ENCODE assay signal across 8 cellular contexts in genomic region chr5:141878771-141879759, GRCh38. TPM values are rescaled to one million over a fixed set of nuclear protein-coding genes. Genes with fewer than 3 reads are reported as not detected.
DNase-seq lines count a peak whose midpoint lies in the region; ATAC-seq and TF ChIP-seq lines count a peak whose summit lies in the region.

No MANE protein-coding gene starts in this region.

- peaks cover 14% of the 10 kb centered on the region for H3K4me1 ChIP-seq in Karpas-422 (ENCODE audit: low read length)

- no peaks in the 10 kb centered on the region for H3K36me3 Mint-ChIP-seq in activated T-helper 2 cell treated with anti-CD3 and anti-CD28 coated beads, Interferon-gamma antibody, Interleukin-2, Interleukin-4, amounts not matched to agents 10 μg/mL and 5 μg/mL and 100 μg/mL, durations not matched to agents 14 hours and 24 hours and 36 hours (ENCODE audit: low read depth)
- no peaks in the 10 kb centered on the region for H3K36me3 Mint-ChIP-seq in natural killer cell
- no peaks in the 10 kb centered on the region for H3K36me3 Mint-ChIP-seq in stimulated activated naive B cell treated with anti-CD40 and anti-IgM and Interleukin-4, amounts not matched to agents 10 μg/mL and 1 μg/mL and 100 μg/mL, for 72 hours

- peaks cover 14% of the 10 kb centered on the region for H3K4me1 Mint-ChIP-seq in activated T-helper 2 cell treated with anti-CD3 and anti-CD28 coated beads, Interferon-gamma antibody, Interleukin-2, Interleukin-4, amounts not matched to agents 10 μg/mL and 5 μg/mL and 100 μg/mL, durations not matched to agents 14 hours and 24 hours and 36 hours (ENCODE audit: low read depth)
- H3K4me1 Mint-ChIP-seq in natural killer cell: peaks cover 36 to 53% of the 10 kb centered on the region in 2 donors
- H3K4me1 Mint-ChIP-seq in stimulated activated naive B cell treated with anti-CD40 and anti-IgM and Interleukin-4, amounts not matched to agents 10 μg/mL and 1 μg/mL and 100 μg/mL, for 72 hours: peaks cover 24 to 37% of the 10 kb centered on the region in 2 donors

- no peaks in the 10 kb centered on the region for H3K9me3 ChIP-seq in Karpas-422 (ENCODE audit: low read length)

- H3K4me2 ChIP-seq in Karpas-422 (ENCODE audit: low read depth, low read length, poor library complexity, severe bottlenecking): no peak overlapping the region

- no peaks in the 10 kb centered on the region for H4K20me1 ChIP-seq in Karpas-422 (ENCODE audit: insufficient read depth, low read depth, low read length)

- no peaks in the 10 kb centered on the region for H3K9me2 ChIP-seq in Karpas-422 (replicated peaks; ENCODE audit: insufficient read depth, low read length)

- TF ChIP-seq CTCF in fibroblast of pulmonary artery (IDR thresholded peaks at IDR 0.05; ENCODE audit: low read length, missing control alignments) (no peak), natural killer cell (IDR thresholded peaks at IDR 0.05) (peak; percentile 95)

- no peaks in the 10 kb centered on the region for H3K36me3 ChIP-seq in Karpas-422 (ENCODE audit: insufficient read depth, low read length)

- H3K27me3 ChIP-seq in Karpas-422 (ENCODE audit: low read length): no peaks in the 10 kb centered on the region

- no peaks in the 10 kb centered on the region for H3K9me3 Mint-ChIP-seq in activated T-helper 2 cell treated with anti-CD3 and anti-CD28 coated beads, Interferon-gamma antibody, Interleukin-2, Interleukin-4, amounts not matched to agents 10 μg/mL and 5 μg/mL and 100 μg/mL, durations not matched to agents 14 hours and 24 hours and 36 hours
- no peaks in the 10 kb centered on the region for H3K9me3 Mint-ChIP-seq in natural killer cell
- H3K9me3 Mint-ChIP-seq in stimulated activated naive B cell treated with anti-CD40 and anti-IgM and Interleukin-4, amounts not matched to agents 10 μg/mL and 1 μg/mL and 100 μg/mL, for 72 hours: no peaks in the 10 kb centered on the region

- H3K27me3 Mint-ChIP-seq in activated T-helper 2 cell treated with anti-CD3 and anti-CD28 coated beads, Interferon-gamma antibody, Interleukin-2, Interleukin-4, amounts not matched to agents 10 μg/mL and 5 μg/mL and 100 μg/mL, durations not matched to agents 14 hours and 24 hours and 36 hours (ENCODE audit: low read depth): peaks cover 76% of the 10 kb centered on the region
- H3K27me3 Mint-ChIP-seq in natural killer cell (ENCODE audit: low read depth in 2 of 2): peaks cover 32 to 47% of the 10 kb centered on the region in 2 donors
- H3K27me3 Mint-ChIP-seq in stimulated activated naive B cell treated with anti-CD40 and anti-IgM and Interleukin-4, amounts not matched to agents 10 μg/mL and 1 μg/mL and 100 μg/mL, for 72 hours: peaks cover 73 to 87% of the 10 kb centered on the region in 2 donors

- peak overlapping the region; percentile 1 for H3K27ac Mint-ChIP-seq in activated T-helper 2 cell treated with anti-CD3 and anti-CD28 coated beads, Interferon-gamma antibody, Interleukin-2, Interleukin-4, amounts not matched to agents 10 μg/mL and 5 μg/mL and 100 μg/mL, durations not matched to agents 14 hours and 24 hours and 36 hours
- peak overlapping the region; percentile 47 to 82 for H3K27ac Mint-ChIP-seq in natural killer cell
- peak overlapping the region; percentile 44 for H3K27ac Mint-ChIP-seq in stimulated activated naive B cell treated with anti-CD40 and anti-IgM and Interleukin-4, amounts not matched to agents 10 μg/mL and 1 μg/mL and 100 μg/mL, for 72 hours

- DNase-seq in DMS79 treated with DMSO at 0.1 percent for 48 hours (lab: John Stamatoyannopoulos, UW): peak; percentile 80
- DNase-seq in Karpas-422: peak; percentile 96
- peak; percentile 80 for DNase-seq in RPMI7951 (ENCODE audit: low read depth)
- DNase-seq in activated T-helper 2 cell treated with anti-CD3 and anti-CD28 coated beads, Interferon-gamma antibody, Interleukin-2, Interleukin-4, amounts not matched to agents 10 μg/mL and 5 μg/mL and 100 μg/mL, durations not matched to agents 14 hours and 24 hours and 36 hours (ENCODE audit: low spot score): peak; percentile 77
- peak; percentile 89 for DNase-seq in fibroblast of pulmonary artery (ENCODE audit: low read depth)
- DNase-seq in natural killer cell: peak; percentile 85
- DNase-seq in stimulated activated naive B cell treated with anti-CD40 and anti-IgM and Interleukin-4, amounts not matched to agents 10 μg/mL and 1 μg/mL and 100 μg/mL, for 72 hours: peak; percentile 74

- H3K9ac ChIP-seq in Karpas-422 (ENCODE audit: low read length): no peak overlapping the region

- no peak overlapping the region for H3K27ac ChIP-seq in Karpas-422 (ENCODE audit: low read length)

- no peak overlapping the region for H3K4me3 ChIP-seq in Karpas-422 (ENCODE audit: low read length)
- peak overlapping the region; percentile 51 for H3K4me3 ChIP-seq in fibroblast of pulmonary artery (replicated peaks; ENCODE audit: low read depth, low read length)

- no peaks in the 10 kb centered on the region for H3K79me2 ChIP-seq in Karpas-422 (ENCODE audit: low read length)

- ATAC-seq in GM21786 (IDR thresholded peaks at IDR 0.05; ENCODE audit: unreplicated experiment) (peak; percentile 88), natural killer cell (peak; percentile 69 to 83 (median 72))
- ATAC-seq in stimulated activated naive B cell treated with anti-CD40 and anti-IgM and Interleukin-4, amounts not matched to agents 10 μg/mL and 1 μg/mL and 100 μg/mL, for 72 hours (replicated peaks): peak; percentile 91

- intact Hi-C loops in activated T-helper 2 cell treated with anti-CD3 and anti-CD28 coated beads, Interferon-gamma antibody, Interleukin-2, Interleukin-4, amounts not matched to agents 10 μg/mL and 5 μg/mL and 100 μg/mL, durations not matched to agents 14 hours and 24 hours and 36 hours (cut with micrococcal nuclease): loop anchor here (1.0 to 2.0 kb wide), 5 partner anchors 34 to 214 kb away; no protein-coding TSS in a partner anchor
- intact Hi-C loops in natural killer cell (cut with micrococcal nuclease): loop anchor here (1.0 to 5.0 kb wide), 5 partner anchors 67 to 186 kb away; partner anchors contain the start of gene RNF14

- H3K4me3 Mint-ChIP-seq in activated T-helper 2 cell treated with anti-CD3 and anti-CD28 coated beads, Interferon-gamma antibody, Interleukin-2, Interleukin-4, amounts not matched to agents 10 μg/mL and 5 μg/mL and 100 μg/mL, durations not matched to agents 14 hours and 24 hours and 36 hours (ENCODE audit: low read depth): peak overlapping the region; percentile 78
- H3K4me3 Mint-ChIP-seq in natural killer cell: peak overlapping the region; percentile 80
- peak overlapping the region; percentile 69 to 70 for H3K4me3 Mint-ChIP-seq in stimulated activated naive B cell treated with anti-CD40 and anti-IgM and Interleukin-4, amounts not matched to agents 10 μg/mL and 1 μg/mL and 100 μg/mL, for 72 hours

- H2AFZ ChIP-seq in Karpas-422 (ENCODE audit: low read length): no peak overlapping the region

RNA-seq across cellular contexts. Expression of gene PCDH1, which starts 0.9 kb away (rescaled TPM):
- not detected in 2 replicates for total RNA-seq in Karpas-422 (2014; rRNA removed; shearing (Covaris generic); ENCODE audit: low replicate concordance)
- 1.6 and 2.2 TPM in 2 replicates for total RNA-seq in RPMI7951 (2014; rRNA removed; shearing (Covaris generic))
- total RNA-seq in activated T-helper 2 cell treated with anti-CD3 and anti-CD28 coated beads, Interferon-gamma antibody, Interleukin-2, Interleukin-4, amounts not matched to agents 10 μg/mL and 5 μg/mL and 100 μg/mL, durations not matched to agents 14 hours and 24 hours and 36 hours: not detected in 2 replicates
- total RNA-seq in natural killer cell: 10 to 100 TPM; 19.2 to 39.2 (median 32.1) TPM

RNA-seq across cellular contexts. Expression of gene DELE1, which starts 44.6 kb away (rescaled TPM):
- 100 and 124 TPM in 2 replicates for total RNA-seq in Karpas-422 (2014; rRNA removed; shearing (Covaris generic); ENCODE audit: low replicate concordance)
- total RNA-seq in RPMI7951 (2014; rRNA removed; shearing (Covaris generic)): 33.9 and 35.8 TPM in 2 replicates
- 74.1 and 76.8 TPM in 2 replicates for total RNA-seq in activated T-helper 2 cell treated with anti-CD3 and anti-CD28 coated beads, Interferon-gamma antibody, Interleukin-2, Interleukin-4, amounts not matched to agents 10 μg/mL and 5 μg/mL and 100 μg/mL, durations not matched to agents 14 hours and 24 hours and 36 hours
- total RNA-seq in natural killer cell: 100 to 1,000 TPM; 106 to 125 (median 115) TPM

Comparison
In these comparisons a context has a peak if more than half of its experiments do, and no peak if none do; other contexts are left out.
1. H3K27ac Mint-ChIP-seq: peak in every context shown above with its lines; median percentile 64 in natural killer cell; 44 in stimulated activated naive B cell treated with anti-CD40 and anti-IgM and Interleukin-4, amounts not matched to agents 10 μg/mL and 1 μg/mL and 100 μg/mL, for 72 hours; 1 in activated T-helper 2 cell treated with anti-CD3 and anti-CD28 coated beads, Interferon-gamma antibody, Interleukin-2, Interleukin-4, amounts not matched to agents 10 μg/mL and 5 μg/mL and 100 μg/mL, durations not matched to agents 14 hours and 24 hours and 36 hours.